Comparison of ENCODE assay signal across 9 cellular contexts in the genomic region with DNA sequence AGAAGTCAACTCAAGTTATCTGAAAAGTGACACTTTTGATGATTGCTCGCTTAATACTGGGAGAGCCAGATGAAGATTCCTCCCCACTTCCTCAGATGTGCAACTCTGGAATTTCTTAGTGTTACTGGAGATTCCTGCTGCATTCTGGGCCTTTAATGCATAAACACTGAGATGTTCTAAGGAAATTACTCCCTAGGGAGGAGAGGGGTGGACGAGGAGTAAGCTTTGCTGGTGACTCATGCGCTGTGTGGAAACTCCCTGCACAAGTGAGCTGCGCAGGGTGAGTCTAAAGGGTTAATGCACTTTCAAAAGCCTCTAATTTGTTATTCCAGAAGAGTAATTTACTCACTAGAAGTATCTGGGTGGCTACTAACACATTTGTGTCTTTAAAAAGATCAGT. TPM values are rescaled to one million over a fixed set of nuclear protein-coding genes. Genes with fewer than 3 reads are reported as not detected.
A peak's percentile ranks its signal among the peaks of the same experiment; 100 is the strongest.
DNase-seq lines count a peak whose midpoint lies in the region; ATAC-seq and TF ChIP-seq lines count a peak whose summit lies in the region.
"Had no signal": no experiment of that assay in that cellular context is flagged by ENCODE, and none has a peak within 500 bp of the region (broad histone marks: within the 10 kb centered on the region; RNA-seq: fewer than 3 reads in every experiment).

No MANE protein-coding gene starts in this region.

- H3K9me3 Mint-ChIP-seq in CD4-positive, alpha-beta T cell: no peaks in the 10 kb centered on the region
- H3K9me3 Mint-ChIP-seq: activated naive CD8-positive, alpha-beta T cell treated with anti-CD3 and anti-CD28 coated beads, Interleukin-2, amount 10 ng/mL, durations not matched to agents 7 days and 5 days had no signal

- H3K27ac ChIP-seq in HEK293 (ENCODE audit: extremely low read depth, low read depth, low read length): no peak overlapping the region
- peak overlapping the region; percentile 100 for H3K27ac ChIP-seq in SJSA1
- peak overlapping the region in 8 of 10 donors; percentile 36 to 82 (median 68) for H3K27ac ChIP-seq in heart right ventricle
- H3K27ac ChIP-seq in thyroid gland: peak overlapping the region; percentile 34 to 78 (median 77)
- no peak overlapping the region for H3K27ac ChIP-seq in CD4-positive, alpha-beta T cell (ENCODE audit: low read depth, low read length)

- H3K27me3 ChIP-seq in SJSA1 (replicated peaks): no peaks in the 10 kb centered on the region
- H3K27me3 ChIP-seq in heart right ventricle: no peaks in the 10 kb centered on the region
- no peaks in the 10 kb centered on the region for H3K27me3 ChIP-seq in thyroid gland
- peaks cover 12% of the 10 kb centered on the region for H3K27me3 ChIP-seq in CD4-positive, alpha-beta T cell (ENCODE audit: control insufficient read depth, insufficient read depth, low read length)

- no peaks in the 10 kb centered on the region for H3K36me3 Mint-ChIP-seq in CD4-positive, alpha-beta T cell (ENCODE audit: low read depth)
- H3K36me3 Mint-ChIP-seq: activated naive CD8-positive, alpha-beta T cell treated with anti-CD3 and anti-CD28 coated beads, Interleukin-2, amount 10 ng/mL, durations not matched to agents 7 days and 5 days had no signal

- CTCF ChIA-PET in AG04449 (lab: Yijun Ruan, JAX) (interaction anchor here (0.7 to 3.9 kb wide), 9 partner anchors 10 to 276 kb away, joined by 3 to 29 read pairs (median 3); no protein-coding TSS in a partner anchor), HEK293 (lab: Yijun Ruan, JAX) (interaction anchor here (0.7 to 3.2 kb wide), 2 partner anchors 58 to 190 kb away, joined by 3 to 15 read pairs; no protein-coding TSS in a partner anchor)
- CTCF ChIA-PET in CD4-positive, alpha-beta T cell (lab: Charles Lee): interaction anchor here (0.7 kb wide), 1 partner anchor 1193 kb away, joined by 3 read pairs; no protein-coding TSS in a partner anchor

- POLR2A ChIA-PET in AG04449 (lab: Yijun Ruan, JAX): interaction anchor here (1.0 to 3.0 kb wide), 9 partner anchors 12 to 306 kb away, joined by 3 to 18 read pairs (median 5); a partner anchor contains a TSS
- POLR2A ChIA-PET in HEK293 (lab: Yijun Ruan, JAX): interaction anchor here (0.7 to 1.4 kb wide), 5 partner anchors 46 to 307 kb away, joined by 3 to 5 read pairs (median 3); a partner anchor contains a TSS
- POLR2A ChIA-PET in CD4-positive, alpha-beta T cell (lab: Charles Lee): no interaction called here

- H3K9me3 ChIP-seq in HEK293 (ENCODE audit: control insufficient read depth, insufficient read depth, low read depth, low read length): no peaks in the 10 kb centered on the region
- H3K9me3 ChIP-seq in SJSA1 (replicated peaks): no peaks in the 10 kb centered on the region
- no peaks in the 10 kb centered on the region for H3K9me3 ChIP-seq in heart right ventricle
- H3K9me3 ChIP-seq in thyroid gland: no peaks in the 10 kb centered on the region
- no peaks in the 10 kb centered on the region for H3K9me3 ChIP-seq in CD4-positive, alpha-beta T cell (ENCODE audit: control insufficient read depth, low read length)

- peaks cover 10% of the 10 kb centered on the region; the same call in 1 of the 2 replicates for H3K4me1 ChIP-seq in HEK293 (ENCODE audit: control insufficient read depth, insufficient read depth, low read length)
- H3K4me1 ChIP-seq in SJSA1 (replicated peaks): peaks cover 86% of the 10 kb centered on the region
- H3K4me1 ChIP-seq in heart right ventricle: peaks cover 0 to 59% (median 35%) of the 10 kb centered on the region in 9 donors
- H3K4me1 ChIP-seq in thyroid gland: peaks cover 25 to 43% of the 10 kb centered on the region in 2 donors

- TF ChIP-seq CTCF in AG04449 (IDR thresholded peaks at IDR 0.05; ENCODE audit: insufficient read depth, low read length, missing control alignments) (no peak), HEK293 (tag by site-specific recombination; IDR thresholded peaks at IDR 0.05) (no peak), heart right ventricle (IDR thresholded peaks at IDR 0.05) (no peak), thyroid gland (IDR thresholded peaks at IDR 0.05) (no peak)
- no peak for TF ChIP-seq CTCF in CD4-positive, alpha-beta T cell (IDR thresholded peaks at IDR 0.05)

- peak; percentile 54 to 77 (median 72) for ATAC-seq in heart right ventricle
- no peak for ATAC-seq in CD4-positive, alpha-beta T cell (ENCODE audit: poor library complexity)

- H3K27me3 Mint-ChIP-seq in CD4-positive, alpha-beta T cell: peaks cover 31% of the 10 kb centered on the region

- H3K4me3 ChIP-seq in AG04449 (ENCODE audit: low read depth, low read length) (no peak overlapping the region), HEK293 (ENCODE audit: low read depth, low read length) (no peak overlapping the region), SJSA1 (no peak overlapping the region), heart right ventricle (no peak overlapping the region), thyroid gland (replicated peaks in 1 of 3) (no peak overlapping the region)

- DNase-seq in AG04449 (ENCODE audit: low read depth, low spot score) (peak; percentile 97), SJSA1 (ENCODE audit: low read depth in 1 of 2, low spot score in 2 of 2) (peak; percentile 94 to 97), heart right ventricle (no peak), thyroid gland (no peak), activated gamma-delta T cell (lab: John Stamatoyannopoulos, UW) (no peak)
- DNase-seq in activated T-cell treated with anti-CD3 and anti-CD28 coated beads, Interleukin-2, amount 50 U/mL, for 48 hours: no peak
- DNase-seq in CD4-positive, alpha-beta T cell: no peak
- DNase-seq: activated naive CD8-positive, alpha-beta T cell treated with anti-CD3 and anti-CD28 coated beads, Interleukin-2, amount 10 ng/mL, durations not matched to agents 7 days and 5 days had no signal

- H3K27ac Mint-ChIP-seq in CD4-positive, alpha-beta T cell: no peak overlapping the region
- H3K27ac Mint-ChIP-seq: activated naive CD8-positive, alpha-beta T cell treated with anti-CD3 and anti-CD28 coated beads, Interleukin-2, amount 10 ng/mL, durations not matched to agents 7 days and 5 days had no signal

- intact Hi-C loops in heart right ventricle (cut with DNase I) (no loop called here), thyroid gland (cut with DNase I) (no loop called here)
- intact Hi-C loops in CD4-positive, alpha-beta T cell (cut with DNase I, micrococcal nuclease): no loop called here

- TF ChIP-seq POLR2A in thyroid gland (IDR thresholded peaks at IDR 0.05): no peak

- WGBS in heart right ventricle, 2 donors: 43 to 62% methylated on average over 4 of the region's 4 CpGs
- WGBS in thyroid gland, 2 donors: 58 to 62% methylated on average over 4 of the region's 4 CpGs

- no peaks in the 10 kb centered on the region for H3K4me1 Mint-ChIP-seq in CD4-positive, alpha-beta T cell (ENCODE audit: low read depth)
- H3K4me1 Mint-ChIP-seq: activated naive CD8-positive, alpha-beta T cell treated with anti-CD3 and anti-CD28 coated beads, Interleukin-2, amount 10 ng/mL, durations not matched to agents 7 days and 5 days had no signal

- no peaks in the 10 kb centered on the region for H3K36me3 ChIP-seq in HEK293 (ENCODE audit: control insufficient read depth in 2 of 2, insufficient read depth in 1 of 2, low read length in 2 of 2)
- 0 out of 2 replicates have a peak, but pooled peaks cover 5% of the 10 kb centered on the region for H3K36me3 ChIP-seq in SJSA1
- H3K36me3 ChIP-seq in heart right ventricle: no peaks in the 10 kb centered on the region
- H3K36me3 ChIP-seq in thyroid gland: no peaks in the 10 kb centered on the region

- H3K4me3 Mint-ChIP-seq in CD4-positive, alpha-beta T cell: no peak overlapping the region
- H3K4me3 Mint-ChIP-seq: activated naive CD8-positive, alpha-beta T cell treated with anti-CD3 and anti-CD28 coated beads, Interleukin-2, amount 10 ng/mL, durations not matched to agents 7 days and 5 days had no signal

TF ChIP-seq in HEK293, 187 proteins besides CTCF, POLR2A, EP300 and RAD21 (continues in another document):
- peak; percentile 48; the same call in 1 of the 2 replicates for TF ChIP-seq ZNF184 (tag by site-specific recombination; IDR thresholded peaks at IDR 0.05)
- peak; percentile 34; the same call in 1 of the 2 replicates for TF ChIP-seq FEZF1 (tag by site-specific recombination; IDR thresholded peaks at IDR 0.05)
- no peak for TF ChIP-seq ZNF670 (tag by site-specific recombination; IDR thresholded peaks at IDR 0.05; ENCODE audit: low read depth)
- TF ChIP-seq ZNF426 (tag by site-specific recombination; IDR thresholded peaks at IDR 0.05): no peak
- TF ChIP-seq ZBTB1 (tag by site-specific recombination; IDR thresholded peaks at IDR 0.05): no peak
- TF ChIP-seq, protein P1, sequence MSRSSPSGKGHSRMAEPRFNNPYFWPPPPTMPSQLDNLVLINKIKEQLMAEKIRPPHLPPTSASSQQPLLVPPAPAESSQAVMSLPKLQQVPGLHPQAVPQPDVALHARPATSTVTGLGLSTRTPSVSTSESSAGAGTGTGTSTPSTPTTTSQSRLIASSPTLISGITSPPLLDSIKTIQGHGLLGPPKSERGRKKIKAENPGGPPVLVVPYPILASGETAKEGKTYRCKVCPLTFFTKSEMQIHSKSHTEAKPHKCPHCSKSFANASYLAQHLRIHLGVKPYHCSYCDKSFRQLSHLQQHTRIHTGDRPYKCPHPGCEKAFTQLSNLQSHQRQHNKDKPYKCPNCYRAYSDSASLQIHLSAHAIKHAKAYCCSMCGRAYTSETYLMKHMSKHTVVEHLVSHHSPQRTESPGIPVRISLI (tag by site-specific recombination; IDR thresholded peaks at IDR 0.05): no peak
- TF ChIP-seq OVOL3 (tag by site-specific recombination; IDR thresholded peaks at IDR 0.05): no peak
- TF ChIP-seq, protein P2, sequence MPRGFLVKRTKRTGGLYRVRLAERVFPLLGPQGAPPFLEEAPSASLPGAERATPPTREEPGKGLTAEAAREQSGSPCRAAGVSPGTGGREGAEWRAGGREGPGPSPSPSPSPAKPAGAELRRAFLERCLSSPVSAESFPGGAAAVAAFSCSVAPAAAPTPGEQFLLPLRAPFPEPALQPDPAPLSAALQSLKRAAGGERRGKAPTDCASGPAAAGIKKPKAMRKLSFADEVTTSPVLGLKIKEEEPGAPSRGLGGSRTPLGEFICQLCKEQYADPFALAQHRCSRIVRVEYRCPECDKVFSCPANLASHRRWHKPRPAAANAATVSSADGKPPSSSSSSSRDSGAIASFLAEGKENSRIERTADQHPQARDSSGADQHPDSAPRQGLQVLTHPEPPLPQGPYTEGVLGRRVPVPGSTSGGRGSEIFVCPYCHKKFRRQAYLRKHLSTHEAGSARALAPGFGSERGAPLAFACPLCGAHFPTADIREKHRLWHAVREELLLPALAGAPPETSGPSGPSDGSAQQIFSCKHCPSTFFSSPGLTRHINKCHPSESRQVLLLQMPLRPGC (tag by site-specific recombination; IDR thresholded peaks at IDR 0.05): peak; percentile 72; the same call in 1 of the 2 replicates

RNA-seq across cellular contexts. Expression of a gene that starts 46.3 kb away (rescaled TPM):
- 22.4 and 28.9 TPM in 2 replicates for total RNA-seq in SJSA1 (2014; rRNA removed; shearing (Covaris generic))
- total RNA-seq in heart right ventricle (10 to 100 TPM in 5 of 10 donors, 1 to 10 TPM in 5; 5.0 to 13.5 (median 9.2) TPM), thyroid gland (10 to 100 TPM; 57.5 to 96.2 (median 84.7) TPM)
- 1 to 10 TPM; 1.9 to 4.2 TPM for polyA plus RNA-seq in heart right ventricle
- total RNA-seq in CD4-positive, alpha-beta T cell: not detected
- total RNA-seq: activated naive CD8-positive, alpha-beta T cell treated with anti-CD3 and anti-CD28 coated beads, Interleukin-2, amount 10 ng/mL, durations not matched to agents 7 days and 5 days had no signal

Comparison
In these comparisons a context has a peak if more than half of its experiments do, and no peak if none do; other contexts are left out.
1. DNase-seq: peak in AG04449 (single experiment) and SJSA1 (2 of 2); none in heart right ventricle (0 of 2), thyroid gland (0 of 2), activated T-cell treated with anti-CD3 and anti-CD28 coated beads, Interleukin-2, amount 50 U/mL, for 48 hours (0 of 2), CD4-positive, alpha-beta T cell (0 of 10) and activated gamma-delta T cell (single experiment).
2. H3K27ac ChIP-seq: peak in SJSA1 (single experiment), heart right ventricle (8 of 10) and thyroid gland (3 of 3); none in HEK293 (single experiment) and CD4-positive, alpha-beta T cell (single experiment).
3. RNA of a gene that starts 46.3 kb away (total RNA-seq): 57.5 to 96.2 TPM in thyroid gland, 22.4 to 28.9 TPM in SJSA1 and 5.0 to 13.5 TPM in heart right ventricle; not detected in CD4-positive, alpha-beta T cell; every median in the first group is over 4 times any median in the second.